16 cellular contexts compared by ENCODE assay signal in the genomic region with DNA sequence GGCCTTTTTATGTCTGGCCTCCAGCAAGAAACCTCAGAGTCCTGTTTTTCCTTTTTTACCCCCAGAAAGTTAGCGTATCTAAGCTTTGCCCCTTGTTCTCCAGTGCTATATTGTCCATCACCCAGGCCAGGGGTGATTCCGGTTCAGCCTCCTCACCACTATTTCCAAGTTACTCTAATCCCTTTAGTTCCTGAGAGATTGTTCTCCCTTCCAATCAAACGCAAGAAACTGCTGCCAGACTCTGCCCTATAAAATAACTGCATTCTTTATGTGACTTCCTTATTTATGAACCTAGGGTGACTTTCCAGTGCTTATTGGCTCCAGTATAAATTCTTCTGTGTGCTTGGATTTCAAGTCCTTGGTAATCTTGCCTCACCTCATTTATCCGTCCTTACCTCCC.
DNase-seq lines count a peak whose midpoint lies in the region; ATAC-seq and TF ChIP-seq lines count a peak whose summit lies in the region.
"Had no signal": no experiment of that assay in that cellular context is flagged by ENCODE, and none has a peak within 500 bp of the region (broad histone marks: within the 10 kb centered on the region; RNA-seq: fewer than 3 reads in every experiment).

No MANE protein-coding gene starts in this region.

- no peaks in the 10 kb centered on the region for H3K4me1 ChIP-seq in GM23338 (ENCODE audit: insufficient read depth)
- no peaks in the 10 kb centered on the region for H3K4me1 ChIP-seq in right atrium auricular region
- H3K4me1 ChIP-seq: SJSA1 had no signal

- DNase-seq in GM23338 (ENCODE audit: low spot score) = peak; percentile 11
- peak; percentile 54 for DNase-seq in LNCaP clone FGC (ENCODE audit: low read depth)
- no peak for DNase-seq in nephron progenitor cell
- no peak for DNase-seq in germinal center (ENCODE audit: low spot score)
- DNase-seq in right atrium auricular region (ENCODE audit: low spot score) = no peak
- DNase-seq: Calu3; CD4-positive, CD25-positive, alpha-beta regulatory T cell; DMS53; H9; NCI-H1105 treated with DMSO at 0.1 percent for 48 hours; NCI-H187; NCI-H526 treated with DMSO at 0.1 percent for 48 hours; NK-92 treated with Interleukin-12 subunit alpha and Interleukin-12 subunit beta, amount 100 ng/mL, for 24 hours had no signal

- H3K36me3 ChIP-seq in GM23338 (ENCODE audit: insufficient read depth) = no peaks in the 10 kb centered on the region
- H3K36me3 ChIP-seq in right atrium auricular region = no peaks in the 10 kb centered on the region
- H3K36me3 ChIP-seq: SJSA1 had no signal

- no peak for TF ChIP-seq CTCF in GM23338 (conservative IDR thresholded peaks at IDR 0.05; ENCODE audit: low read depth in 2 of 2)
- no peak for TF ChIP-seq CTCF in LNCaP clone FGC (IDR thresholded peaks at IDR 0.05; ENCODE audit: control insufficient read depth, extremely low read depth, insufficient read depth)
- no peak for TF ChIP-seq CTCF in brain (conservative IDR thresholded peaks at IDR 0.05)
- no peak for TF ChIP-seq CTCF in nephron progenitor cell (IDR thresholded peaks at IDR 0.05)
- no peak for TF ChIP-seq CTCF in right atrium auricular region (IDR thresholded peaks at IDR 0.05)

- H3K4me3 ChIP-seq in GM23338 (no peak overlapping the region), LNCaP clone FGC (ENCODE audit: low read depth, low read length) (no peak overlapping the region), right atrium auricular region (no peak overlapping the region)
- H3K4me3 ChIP-seq: SJSA1 had no signal

- H3K4me1 Mint-ChIP-seq in GM23338 (peaks cover 10% of the 10 kb centered on the region; the same call in 2 of the 3 replicates), brain (peaks cover 49% of the 10 kb centered on the region), nephron progenitor cell (peaks cover 16% of the 10 kb centered on the region)
- H3K4me1 Mint-ChIP-seq: CD4-positive, CD25-positive, alpha-beta regulatory T cell had no signal

- no peaks in the 10 kb centered on the region for H3K36me3 Mint-ChIP-seq in GM23338 (ENCODE audit: low read depth)
- H3K36me3 Mint-ChIP-seq in brain = peaks cover 14% of the 10 kb centered on the region
- H3K36me3 Mint-ChIP-seq in nephron progenitor cell (ENCODE audit: low read depth) = no peaks in the 10 kb centered on the region
- H3K36me3 Mint-ChIP-seq: CD4-positive, CD25-positive, alpha-beta regulatory T cell had no signal

- no peaks in the 10 kb centered on the region for H3K79me2 ChIP-seq in GM23338 (replicated peaks; ENCODE audit: insufficient read depth)

- H3K27me3 Mint-ChIP-seq in GM23338 (ENCODE audit: insufficient read depth, low read depth, poor library complexity) = no peaks in the 10 kb centered on the region
- no peaks in the 10 kb centered on the region for H3K27me3 Mint-ChIP-seq in brain
- peaks cover 2% of the 10 kb centered on the region for H3K27me3 Mint-ChIP-seq in nephron progenitor cell (ENCODE audit: low read depth, poor library complexity)
- H3K27me3 Mint-ChIP-seq: CD4-positive, CD25-positive, alpha-beta regulatory T cell had no signal

- H3K27ac ChIP-seq in GM23338 (ENCODE audit: low read depth) (no peak overlapping the region), right atrium auricular region (no peak overlapping the region)
- H3K27ac ChIP-seq: SJSA1 had no signal

- H2AFZ ChIP-seq in GM23338 = no peak overlapping the region

- H3K27ac Mint-ChIP-seq in GM23338 (no peak overlapping the region), brain (peak overlapping the region in 3 of 5 experiments; percentile 5 to 59 (median 56)), nephron progenitor cell (peak overlapping the region; percentile 86)
- H3K27ac Mint-ChIP-seq: CD4-positive, CD25-positive, alpha-beta regulatory T cell; H9 had no signal

- H3K9me3 Mint-ChIP-seq in GM23338 (no peaks in the 10 kb centered on the region), brain (peaks cover 0 to 2% (median 0%) of the 10 kb centered on the region in 5 experiments), nephron progenitor cell (peaks cover 31% of the 10 kb centered on the region)
- H3K9me3 Mint-ChIP-seq: CD4-positive, CD25-positive, alpha-beta regulatory T cell had no signal

- H3K4me3 Mint-ChIP-seq in GM23338 (no peak overlapping the region), brain (peak overlapping the region in 2 of 5 experiments; percentile 60 to 65), nephron progenitor cell (no peak overlapping the region)
- H3K4me3 Mint-ChIP-seq: CD4-positive, CD25-positive, alpha-beta regulatory T cell; H9 had no signal

- H3K27me3 ChIP-seq in GM23338 (ENCODE audit: insufficient read depth) = no peaks in the 10 kb centered on the region
- no peaks in the 10 kb centered on the region for H3K27me3 ChIP-seq in right atrium auricular region
- H3K27me3 ChIP-seq: SJSA1 had no signal

- no peaks in the 10 kb centered on the region for H3K9me2 ChIP-seq in GM23338 (ENCODE audit: insufficient read depth)

- H4K20me1 ChIP-seq in GM23338 (replicated peaks; ENCODE audit: insufficient read depth) = no peaks in the 10 kb centered on the region

- H3F3A ChIP-seq in GM23338 (replicated peaks; ENCODE audit: low read depth) = no peaks in the 10 kb centered on the region

- ATAC-seq in GM23338 (no peak), HG03521 (IDR thresholded peaks at IDR 0.05; ENCODE audit: unreplicated experiment) (no peak)

- no peaks in the 10 kb centered on the region for H3K9me3 ChIP-seq in right atrium auricular region
- H3K9me3 ChIP-seq: SJSA1 had no signal

- H3K4me2 ChIP-seq in GM23338 = no peak overlapping the region

TF ChIP-seq in GM23338, 12 proteins besides CTCF, POLR2A, EP300 and RAD21 (continues in another document):
- TF ChIP-seq, protein P1, sequence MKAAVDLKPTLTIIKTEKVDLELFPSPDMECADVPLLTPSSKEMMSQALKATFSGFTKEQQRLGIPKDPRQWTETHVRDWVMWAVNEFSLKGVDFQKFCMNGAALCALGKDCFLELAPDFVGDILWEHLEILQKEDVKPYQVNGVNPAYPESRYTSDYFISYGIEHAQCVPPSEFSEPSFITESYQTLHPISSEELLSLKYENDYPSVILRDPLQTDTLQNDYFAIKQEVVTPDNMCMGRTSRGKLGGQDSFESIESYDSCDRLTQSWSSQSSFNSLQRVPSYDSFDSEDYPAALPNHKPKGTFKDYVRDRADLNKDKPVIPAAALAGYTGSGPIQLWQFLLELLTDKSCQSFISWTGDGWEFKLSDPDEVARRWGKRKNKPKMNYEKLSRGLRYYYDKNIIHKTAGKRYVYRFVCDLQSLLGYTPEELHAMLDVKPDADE (IDR thresholded peaks at IDR 0.05) = no peak
- TF ChIP-seq STAT1 (IDR thresholded peaks at IDR 0.05; ENCODE audit: unreplicated experiment) = no peak
- no peak for TF ChIP-seq EZH2phosphoT487 (IDR thresholded peaks at IDR 0.05; ENCODE audit: unreplicated experiment)
- TF ChIP-seq JUNB (IDR thresholded peaks at IDR 0.05; ENCODE audit: unreplicated experiment) = no peak
- no peak for TF ChIP-seq NANOG (IDR thresholded peaks at IDR 0.05; ENCODE audit: borderline replicate concordance)
- no peak for TF ChIP-seq ZNF331 (CRISPR knock-in tag; IDR thresholded peaks at IDR 0.05; ENCODE audit: low read depth)
- no peak for TF ChIP-seq POLR2AphosphoS5 (IDR thresholded peaks at IDR 0.05; ENCODE audit: low read depth)
- TF ChIP-seq, protein P2, sequence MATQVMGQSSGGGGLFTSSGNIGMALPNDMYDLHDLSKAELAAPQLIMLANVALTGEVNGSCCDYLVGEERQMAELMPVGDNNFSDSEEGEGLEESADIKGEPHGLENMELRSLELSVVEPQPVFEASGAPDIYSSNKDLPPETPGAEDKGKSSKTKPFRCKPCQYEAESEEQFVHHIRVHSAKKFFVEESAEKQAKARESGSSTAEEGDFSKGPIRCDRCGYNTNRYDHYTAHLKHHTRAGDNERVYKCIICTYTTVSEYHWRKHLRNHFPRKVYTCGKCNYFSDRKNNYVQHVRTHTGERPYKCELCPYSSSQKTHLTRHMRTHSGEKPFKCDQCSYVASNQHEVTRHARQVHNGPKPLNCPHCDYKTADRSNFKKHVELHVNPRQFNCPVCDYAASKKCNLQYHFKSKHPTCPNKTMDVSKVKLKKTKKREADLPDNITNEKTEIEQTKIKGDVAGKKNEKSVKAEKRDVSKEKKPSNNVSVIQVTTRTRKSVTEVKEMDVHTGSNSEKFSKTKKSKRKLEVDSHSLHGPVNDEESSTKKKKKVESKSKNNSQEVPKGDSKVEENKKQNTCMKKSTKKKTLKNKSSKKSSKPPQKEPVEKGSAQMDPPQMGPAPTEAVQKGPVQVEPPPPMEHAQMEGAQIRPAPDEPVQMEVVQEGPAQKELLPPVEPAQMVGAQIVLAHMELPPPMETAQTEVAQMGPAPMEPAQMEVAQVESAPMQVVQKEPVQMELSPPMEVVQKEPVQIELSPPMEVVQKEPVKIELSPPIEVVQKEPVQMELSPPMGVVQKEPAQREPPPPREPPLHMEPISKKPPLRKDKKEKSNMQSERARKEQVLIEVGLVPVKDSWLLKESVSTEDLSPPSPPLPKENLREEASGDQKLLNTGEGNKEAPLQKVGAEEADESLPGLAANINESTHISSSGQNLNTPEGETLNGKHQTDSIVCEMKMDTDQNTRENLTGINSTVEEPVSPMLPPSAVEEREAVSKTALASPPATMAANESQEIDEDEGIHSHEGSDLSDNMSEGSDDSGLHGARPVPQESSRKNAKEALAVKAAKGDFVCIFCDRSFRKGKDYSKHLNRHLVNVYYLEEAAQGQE (IDR thresholded peaks at IDR 0.05; ENCODE audit: unreplicated experiment) = no peak
- no peak for TF ChIP-seq ZNF114 (CRISPR knock-in tag; IDR thresholded peaks at IDR 0.05)

Comparison
In these comparisons a context has a peak if more than half of its experiments do, and no peak if none do; other contexts are left out.
1. DNase-seq: peak in GM23338 (single experiment) and LNCaP clone FGC (single experiment); none in nephron progenitor cell (single experiment), germinal center (single experiment) and right atrium auricular region (single experiment).